In genomic region chr1:154869351-154870116, GRCh38 we compare ENCODE assay signal across 8 cellular contexts. TPM values are rescaled to one million over a fixed set of nuclear protein-coding genes. Genes with fewer than 3 reads are reported as not detected.
DNase-seq lines count a peak whose midpoint lies in the region; ATAC-seq and TF ChIP-seq lines count a peak whose summit lies in the region.

No MANE protein-coding gene starts in this region.

- no peak for DNase-seq in Panc1 (ENCODE audit: low read depth, low spot score)
- peak in 36 of 42 donors; percentile 34 to 82 (median 62) for DNase-seq in head of caudate nucleus
- DNase-seq in sigmoid colon: peak; percentile 81
- no peak for DNase-seq in activated CD4-positive, alpha-beta T cell treated with anti-CD3 and anti-CD28 coated beads for 36 hours
- no peak for DNase-seq in foreskin keratinocyte
- no peak for DNase-seq in activated CD4-positive, alpha-beta T cell treated with anti-CD3 and anti-CD28 coated beads for 4 hours

- TF ChIP-seq EP300 in sigmoid colon (IDR thresholded peaks at IDR 0.05): no peak

- H3K27me3 Mint-ChIP-seq in activated CD4-positive, alpha-beta T cell treated with anti-CD3 and anti-CD28 coated beads for 36 hours: peaks cover 42% of the 10 kb centered on the region

- intact Hi-C loops in Panc1 (cut with micrococcal nuclease; ENCODE audit: unreplicated experiment): loop anchor here (10.0 kb wide), 1 partner anchor 305 kb away; the partner anchor contains the start of gene CHRNB2
- intact Hi-C loops in head of caudate nucleus (cut with DNase I): loop anchor here (5.0 to 10.0 kb wide), 2 partner anchors 312 to 385 kb away; partner anchors contain the start of gene UBE2Q1
- intact Hi-C loops in sigmoid colon (cut with DNase I): loop anchor here (2.0 kb wide), 1 partner anchor 311 kb away; the partner anchor contains the start of gene UBE2Q1
- intact Hi-C loops in activated CD4-positive, alpha-beta T cell treated with anti-CD3 and anti-CD28 coated beads for 36 hours (cut with DNase I, micrococcal nuclease): no loop called here

- H3K27ac ChIP-seq in Panc1 (ENCODE audit: low read length): no peak overlapping the region
- peak overlapping the region; percentile 27 to 59 (median 50) for H3K27ac ChIP-seq in sigmoid colon
- H3K27ac ChIP-seq in foreskin keratinocyte: no peak overlapping the region

- H3K4me3 Mint-ChIP-seq in activated CD4-positive, alpha-beta T cell treated with anti-CD3 and anti-CD28 coated beads for 36 hours: no peak overlapping the region

- 37 to 60% methylated on average over 26 of the region's 26 CpGs for WGBS in sigmoid colon, 2 donors

- H3K27ac Mint-ChIP-seq in activated CD4-positive, alpha-beta T cell treated with anti-CD3 and anti-CD28 coated beads for 36 hours: no peak overlapping the region

- ATAC-seq in GM18909 (IDR thresholded peaks at IDR 0.05; ENCODE audit: poor library complexity, unreplicated experiment): peak; percentile 4
- ATAC-seq in Panc1: no peak
- no peak for ATAC-seq in HG02571 (IDR thresholded peaks at IDR 0.05; ENCODE audit: unreplicated experiment)
- ATAC-seq in activated CD4-positive, alpha-beta T cell treated with anti-CD3 and anti-CD28 coated beads for 36 hours: no peak
- ATAC-seq in foreskin keratinocyte: no peak

- H3K4me1 ChIP-seq in Panc1 (ENCODE audit: control insufficient read depth, insufficient read depth, low read length): no peaks in the 10 kb centered on the region; the same call in 1 of the 2 replicates
- peaks cover 0 to 39% (median 28%) of the 10 kb centered on the region in 4 donors for H3K4me1 ChIP-seq in sigmoid colon
- H3K4me1 ChIP-seq in foreskin keratinocyte: no peaks in the 10 kb centered on the region

- no peaks in the 10 kb centered on the region for H3K9me3 Mint-ChIP-seq in activated CD4-positive, alpha-beta T cell treated with anti-CD3 and anti-CD28 coated beads for 36 hours (ENCODE audit: low read depth)

- no peaks in the 10 kb centered on the region for H3K36me3 Mint-ChIP-seq in activated CD4-positive, alpha-beta T cell treated with anti-CD3 and anti-CD28 coated beads for 36 hours (ENCODE audit: low read depth)

- CTCF ChIA-PET in Panc1 (lab: Charles Lee): interaction anchor here (0.6 to 1.4 kb wide), 4 partner anchors 123 to 670 kb away, joined by 3 to 5 read pairs (median 4); no protein-coding TSS in a partner anchor
- CTCF ChIA-PET in activated CD4-positive, alpha-beta T cell treated with anti-CD3 and anti-CD28 coated beads for 36 hours (lab: Charles Lee): interaction anchor here (0.6 to 2.3 kb wide), 5 partner anchors 9 to 324 kb away, joined by 3 to 11 read pairs (median 5); no protein-coding TSS in a partner anchor

- H3K36me3 ChIP-seq in Panc1 (ENCODE audit: control insufficient read depth, insufficient read depth, low read length) (no peaks in the 10 kb centered on the region), sigmoid colon (no peaks in the 10 kb centered on the region)

- H3K9me3 ChIP-seq in Panc1 (ENCODE audit: control insufficient read depth, insufficient read depth, low read depth, low read length) (no peaks in the 10 kb centered on the region), sigmoid colon (no peaks in the 10 kb centered on the region)

- peak overlapping the region; percentile 24 to 46 for H3K4me3 ChIP-seq in Panc1 (ENCODE audit: low read depth in 2 of 2, low read length in 2 of 2)
- peak overlapping the region; percentile 34 to 50 (median 45) for H3K4me3 ChIP-seq in sigmoid colon

- peaks cover 44% of the 10 kb centered on the region for H3K4me1 Mint-ChIP-seq in activated CD4-positive, alpha-beta T cell treated with anti-CD3 and anti-CD28 coated beads for 36 hours

- no peak for TF ChIP-seq POLR2A in sigmoid colon (IDR thresholded peaks at IDR 0.05)

- no TSS peak for BruUV-seq in Panc1 (replicated peaks; lab: Mats Ljungman, UMichigan)

- in situ Hi-C loops in Panc1 (cut with HindIII; ENCODE audit: low pct_unique_long_range_greater_than_20kb, low sequenced_read_pairs): no loop called here

- TF ChIP-seq CTCF in Panc1 (IDR thresholded peaks at IDR 0.05) (no peak), sigmoid colon (IDR thresholded peaks at IDR 0.05) (no peak), foreskin keratinocyte (conservative IDR thresholded peaks at IDR 0.05) (no peak)

- POLR2A ChIA-PET in Panc1 (lab: Charles Lee): interaction anchor here (0.5 to 0.7 kb wide), 2 partner anchors 44 to 125 kb away, joined by 7 to 15 read pairs; no protein-coding TSS in a partner anchor
- POLR2A ChIA-PET in activated CD4-positive, alpha-beta T cell treated with anti-CD3 and anti-CD28 coated beads for 36 hours (lab: Charles Lee): no interaction called here

- no peaks in the 10 kb centered on the region; the same call in none of the 2 replicates for H3K27me3 ChIP-seq in Panc1 (ENCODE audit: control insufficient read depth, insufficient read depth, low read length)
- H3K27me3 ChIP-seq in sigmoid colon: peaks cover 0 to 27% (median 25%) of the 10 kb centered on the region in 3 donors
- H3K27me3 ChIP-seq in foreskin keratinocyte: peaks cover 39% of the 10 kb centered on the region

RNA-seq across cellular contexts. Expression of gene KCNN3, which starts 0.5 kb away (rescaled TPM):
- 0.05 TPM for total RNA-seq in Panc1 (2021; ENCODE audit: unreplicated experiment)
- 0.04 TPM for polyA plus RNA-seq in Panc1 (2012; ENCODE audit: insufficient read length)
- 10 to 100 TPM in 3 of 4 donors, 1 to 10 TPM in 1; 9.4 to 27.7 (median 17.7) TPM for total RNA-seq in sigmoid colon
- polyA plus RNA-seq in sigmoid colon: 1 to 10 TPM in 1 of 3 donors, under 1 TPM in 2; 0.23 to 1.5 (median 0.60) TPM
- total RNA-seq in activated CD4-positive, alpha-beta T cell treated with anti-CD3 and anti-CD28 coated beads for 36 hours: under 1 TPM; 0.18 to 0.25 TPM
- under 0.01 TPM in 1 of 2 replicates, not detected in the other for total RNA-seq in foreskin keratinocyte
- polyA plus RNA-seq in foreskin keratinocyte: not detected in 2 replicates

Comparison
In these comparisons a context has a peak if more than half of its experiments do, and no peak if none do; other contexts are left out.
1. DNase-seq: peak in head of caudate nucleus (36 of 42) and sigmoid colon (single experiment); none in Panc1 (single experiment), activated CD4-positive, alpha-beta T cell treated with anti-CD3 and anti-CD28 coated beads for 36 hours (single experiment), foreskin keratinocyte (0 of 2) and activated CD4-positive, alpha-beta T cell treated with anti-CD3 and anti-CD28 coated beads for 4 hours (0 of 2).
2. H3K27ac ChIP-seq: peak in sigmoid colon (4 of 4); none in Panc1 (single experiment) and foreskin keratinocyte (single experiment).
3. intact Hi-C loops: an anchor here in Panc1 (10.0 kb wide), head of caudate nucleus (5.0 to 10.0 kb wide) and sigmoid colon (2.0 kb wide); none called in activated CD4-positive, alpha-beta T cell treated with anti-CD3 and anti-CD28 coated beads for 36 hours.